8 cellular contexts compared by ENCODE assay signal in the genomic region with DNA sequence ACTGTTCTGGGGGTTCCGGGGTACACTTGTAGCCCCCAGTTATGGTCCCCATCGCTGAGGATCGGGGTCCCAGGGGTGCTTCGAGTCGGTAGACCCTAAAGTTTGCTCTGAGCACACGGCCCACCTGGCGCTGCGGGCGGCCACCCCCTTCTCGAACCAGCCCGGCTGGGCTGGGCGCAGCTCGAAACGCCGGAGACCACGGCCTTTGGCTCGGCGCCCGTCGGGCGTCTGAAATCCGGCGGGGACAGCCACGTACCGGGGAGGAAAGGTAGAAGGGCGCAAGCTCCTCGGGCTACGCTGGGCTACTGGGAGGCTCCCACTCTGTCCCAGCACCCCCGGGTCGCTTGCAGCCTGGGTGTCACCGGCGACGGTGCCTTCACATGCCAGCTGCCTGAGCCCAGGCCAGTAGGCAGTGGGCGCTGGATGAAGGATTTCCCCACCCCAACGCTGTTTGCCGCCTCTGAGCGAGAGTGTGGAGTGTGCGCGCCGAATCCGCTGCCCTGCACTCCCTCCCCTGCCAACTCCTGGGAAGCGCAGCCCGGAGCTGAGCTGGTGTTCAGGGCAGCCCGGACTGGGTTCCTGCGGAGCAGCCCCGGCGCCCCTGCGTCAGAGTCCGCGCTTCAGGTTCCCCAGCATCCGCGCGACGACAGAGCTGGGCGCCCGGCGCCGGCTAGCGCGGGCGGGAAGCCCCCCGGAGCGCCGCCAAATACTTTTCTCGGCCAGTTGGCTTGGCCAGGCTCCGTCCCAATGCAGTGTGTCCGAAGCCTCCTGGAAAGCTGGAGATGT. TPM values are rescaled to one million over a fixed set of nuclear protein-coding genes. Genes with fewer than 3 reads are reported as not detected.
DNase-seq lines count a peak whose midpoint lies in the region; ATAC-seq, FAIRE-seq and TF ChIP-seq lines count a peak whose summit lies in the region.

No MANE protein-coding gene starts in this region.

- H3K27me3 Mint-ChIP-seq in CD4-positive, alpha-beta memory T cell = no peaks in the 10 kb centered on the region
- H3K27me3 Mint-ChIP-seq in activated naive CD8-positive, alpha-beta T cell treated with anti-CD3 and anti-CD28 coated beads for 36 hours = peaks cover 30% of the 10 kb centered on the region

- H3K79me2 ChIP-seq in parathyroid adenoma = no peaks in the 10 kb centered on the region

- peaks cover 0 to 2% of the 10 kb centered on the region in 2 donors for H3K36me3 Mint-ChIP-seq in CD4-positive, alpha-beta memory T cell
- H3K36me3 Mint-ChIP-seq in activated naive CD8-positive, alpha-beta T cell treated with anti-CD3 and anti-CD28 coated beads for 36 hours = no peaks in the 10 kb centered on the region

- H3K9me3 Mint-ChIP-seq in CD4-positive, alpha-beta memory T cell = no peaks in the 10 kb centered on the region
- H3K9me3 Mint-ChIP-seq in activated naive CD8-positive, alpha-beta T cell treated with anti-CD3 and anti-CD28 coated beads for 36 hours = no peaks in the 10 kb centered on the region

- no peaks in the 10 kb centered on the region for H3K27me3 ChIP-seq in CD4-positive, alpha-beta memory T cell (ENCODE audit: insufficient read depth, low read length)
- H3K27me3 ChIP-seq in heart right ventricle (peaks cover 0 to 70% (median 0%) of the 10 kb centered on the region in 7 donors), parathyroid adenoma (ENCODE audit: control insufficient read depth, insufficient read depth, low read length) (no peaks in the 10 kb centered on the region)

- peak overlapping the region; percentile 4 for H3K27ac ChIP-seq in CD4-positive, alpha-beta memory T cell (ENCODE audit: low read depth, low read length)
- H3K27ac ChIP-seq in heart right ventricle (peak overlapping the region in 9 of 10 donors; percentile 72 to 88 (median 82)), parathyroid adenoma (no peak overlapping the region)

- peak in 3 of 5 donors; percentile 7 to 36 (median 8) for DNase-seq in CD4-positive, alpha-beta memory T cell
- DNase-seq in LHCN-M2 (ENCODE audit: low read depth) (peak; percentile 63), heart right ventricle (peak; percentile 6 to 22), urothelium cell line (ENCODE audit: low spot score) (no peak), inferior parietal cortex (ENCODE audit: extremely low spot score) (no peak)
- DNase-seq in activated naive CD8-positive, alpha-beta T cell treated with anti-CD3 and anti-CD28 coated beads for 36 hours = peak; percentile 25

- no peak overlapping the region for H3K9ac ChIP-seq in parathyroid adenoma

- intact Hi-C loops in CD4-positive, alpha-beta memory T cell (cut with micrococcal nuclease) = loop anchor here (2.0 to 5.0 kb wide), 5 partner anchors 115 to 535 kb away; partner anchors contain the start of genes CD99L2 and MTMR1
- intact Hi-C loops in heart right ventricle (cut with DNase I) = loop anchor here in 7 of 10 donors (2.0 to 10.0 kb wide), 6 partner anchors 121 to 401 kb away; no protein-coding TSS in a partner anchor

- no peaks in the 10 kb centered on the region for H3K9me3 ChIP-seq in CD4-positive, alpha-beta memory T cell (ENCODE audit: control insufficient read depth in 1 of 2, low read length in 2 of 2)
- peaks cover 0 to 4% (median 0%) of the 10 kb centered on the region in 11 donors for H3K9me3 ChIP-seq in heart right ventricle
- H3K9me3 ChIP-seq in parathyroid adenoma (ENCODE audit: control insufficient read depth, low read length) = no peaks in the 10 kb centered on the region

- H3K4me3 Mint-ChIP-seq in CD4-positive, alpha-beta memory T cell = peak overlapping the region; percentile 69 to 85 (median 80)
- H3K4me3 Mint-ChIP-seq in activated naive CD8-positive, alpha-beta T cell treated with anti-CD3 and anti-CD28 coated beads for 36 hours = peak overlapping the region; percentile 59

- WGBS in heart right ventricle, 2 donors = 0% methylated on average over 42 to 67 of the region's 67 CpGs

- H2AFZ ChIP-seq in parathyroid adenoma = peak overlapping the region; percentile 65

- no peaks in the 10 kb centered on the region for H3K36me3 ChIP-seq in CD4-positive, alpha-beta memory T cell (ENCODE audit: insufficient read depth, low read length)
- no peaks in the 10 kb centered on the region for H3K36me3 ChIP-seq in heart right ventricle
- H3K36me3 ChIP-seq in parathyroid adenoma (ENCODE audit: control insufficient read depth, insufficient read depth, low read length) = no peaks in the 10 kb centered on the region

- H3K4me1 Mint-ChIP-seq in CD4-positive, alpha-beta memory T cell = peaks cover 12 to 23% (median 20%) of the 10 kb centered on the region in 4 donors
- H3K4me1 Mint-ChIP-seq in activated naive CD8-positive, alpha-beta T cell treated with anti-CD3 and anti-CD28 coated beads for 36 hours = peaks cover 18% of the 10 kb centered on the region

- CTCF ChIA-PET in CD4-positive, alpha-beta memory T cell (lab: Charles Lee; ENCODE audit: partially characterized antibody) = interaction anchor here (0.7 to 2.1 kb wide), 7 partner anchors 13 to 205 kb away, joined by 3 to 9 read pairs (median 4); partner anchors contain the start of gene MTM1

- no peak overlapping the region for H3K27ac Mint-ChIP-seq in CD4-positive, alpha-beta memory T cell
- H3K27ac Mint-ChIP-seq in activated naive CD8-positive, alpha-beta T cell treated with anti-CD3 and anti-CD28 coated beads for 36 hours = no peak overlapping the region

- TF ChIP-seq CTCF in heart right ventricle (IDR thresholded peaks at IDR 0.05) = peak in 1 of 9 donors; percentile 8
- TF ChIP-seq CTCF in parathyroid adenoma (IDR thresholded peaks at IDR 0.05) = no peak

- peak in 6 of 8 donors; percentile 18 to 54 (median 32) for ATAC-seq in heart right ventricle
- ATAC-seq in HG03280 (IDR thresholded peaks at IDR 0.05; ENCODE audit: unreplicated experiment) = no peak

- peaks cover 5% of the 10 kb centered on the region for H3K4me1 ChIP-seq in CD4-positive, alpha-beta memory T cell (ENCODE audit: insufficient read depth, low read length)
- H3K4me1 ChIP-seq in heart right ventricle = peaks cover 0 to 22% (median 10%) of the 10 kb centered on the region in 9 donors
- no peaks in the 10 kb centered on the region for H3K4me1 ChIP-seq in parathyroid adenoma

- POLR2A ChIA-PET in CD4-positive, alpha-beta memory T cell (lab: Charles Lee; ENCODE audit: partially characterized antibody) = interaction anchor here (1.0 to 3.5 kb wide), 10 partner anchors 12 to 423 kb away, joined by 3 to 23 read pairs (median 5); partner anchors contain the start of gene MTM1

- no peak for FAIRE-seq in urothelium cell line (lab: Jason Lieb, UNC)

- peak overlapping the region; percentile 36 to 57 for H3K4me3 ChIP-seq in CD4-positive, alpha-beta memory T cell (ENCODE audit: low read length in 2 of 2)
- H3K4me3 ChIP-seq in heart right ventricle = peak overlapping the region; percentile 52 to 73 (median 62)
- peak overlapping the region; percentile 53 for H3K4me3 ChIP-seq in parathyroid adenoma (ENCODE audit: low read depth, low read length)

- H3K4me2 ChIP-seq in parathyroid adenoma (ENCODE audit: low read length) = peak overlapping the region; percentile 88

RNA-seq across cellular contexts. Expression of gene MAMLD1, which starts 0.6 kb away (rescaled TPM):
- total RNA-seq in CD4-positive, alpha-beta memory T cell = 1 to 10 TPM; 1.1 to 1.4 TPM
- polyA plus RNA-seq in CD4-positive, alpha-beta memory T cell = 1 to 10 TPM in 1 of 2 donors, under 1 TPM in 1; 0.43 to 2.0 TPM
- 3.8 and 4.8 TPM in 2 replicates for total RNA-seq in LHCN-M2 (2014; rRNA removed)
- polyA plus RNA-seq in LHCN-M2 (2012) = 9.9 TPM
- total RNA-seq in activated naive CD8-positive, alpha-beta T cell treated with anti-CD3 and anti-CD28 coated beads for 36 hours = under 1 TPM; 0.48 to 0.91 TPM
- total RNA-seq in heart right ventricle = 1 to 10 TPM; 1.2 to 4.2 (median 2.3) TPM
- 1 to 10 TPM; 1.4 to 2.7 TPM for polyA plus RNA-seq in heart right ventricle

Comparison
In these comparisons a context has a peak if more than half of its experiments do, and no peak if none do; other contexts are left out.
1. DNase-seq: peak in CD4-positive, alpha-beta memory T cell (3 of 5), LHCN-M2 (single experiment), activated naive CD8-positive, alpha-beta T cell treated with anti-CD3 and anti-CD28 coated beads for 36 hours (single experiment) and heart right ventricle (2 of 2); none in urothelium cell line (single experiment) and inferior parietal cortex (single experiment).
2. Peak in every context shown above with its lines, with median percentiles within 50 percentile points of each other: H3K4me3 ChIP-seq.